ENCODE assay signal across 1 cellular context in the genomic region with DNA sequence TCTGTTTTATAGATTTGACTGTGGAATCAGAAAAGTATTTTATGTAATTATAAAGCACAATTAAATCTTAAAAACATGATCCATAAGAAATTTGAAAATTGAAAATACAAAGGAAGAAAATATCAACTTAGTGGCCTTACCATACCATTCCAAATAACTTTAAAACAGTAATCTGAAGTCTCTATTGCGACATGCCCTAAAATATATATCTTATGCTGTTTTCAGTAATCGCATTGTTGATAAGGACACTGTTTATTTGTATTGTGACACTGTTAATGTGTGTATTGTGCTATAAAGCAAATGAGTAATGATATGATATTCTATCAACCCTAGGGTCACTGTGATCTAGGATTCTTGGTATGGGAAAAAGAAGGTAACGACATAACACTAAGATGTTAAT.
TF ChIP-seq lines count a peak whose summit lies in the region.

No MANE protein-coding gene starts in this region.

TF ChIP-seq in HepG2, 621 proteins besides CTCF, POLR2A, EP300 and RAD21:
- TF ChIP-seq FIP1L1 (IDR thresholded peaks at IDR 0.05; ENCODE audit: borderline replicate concordance, insufficient read depth, low read depth, low read length) (no peak), GABPB1 (CRISPR knock-in tag; IDR thresholded peaks at IDR 0.05) (no peak), ZFP41 (CRISPR knock-in tag; IDR thresholded peaks at IDR 0.05; ENCODE audit: borderline replicate concordance) (no peak), NFIB (CRISPR knock-in tag; IDR thresholded peaks at IDR 0.05; ENCODE audit: borderline replicate concordance) (no peak), CEBPB (IDR thresholded peaks at IDR 0.05; ENCODE audit: borderline replicate concordance, low read depth, low read length) (peak; percentile 63; the same call in 1 of the 2 replicates), ERF (CRISPR knock-in tag; IDR thresholded peaks at IDR 0.05) (no peak)
- TF ChIP-seq, protein P1, sequence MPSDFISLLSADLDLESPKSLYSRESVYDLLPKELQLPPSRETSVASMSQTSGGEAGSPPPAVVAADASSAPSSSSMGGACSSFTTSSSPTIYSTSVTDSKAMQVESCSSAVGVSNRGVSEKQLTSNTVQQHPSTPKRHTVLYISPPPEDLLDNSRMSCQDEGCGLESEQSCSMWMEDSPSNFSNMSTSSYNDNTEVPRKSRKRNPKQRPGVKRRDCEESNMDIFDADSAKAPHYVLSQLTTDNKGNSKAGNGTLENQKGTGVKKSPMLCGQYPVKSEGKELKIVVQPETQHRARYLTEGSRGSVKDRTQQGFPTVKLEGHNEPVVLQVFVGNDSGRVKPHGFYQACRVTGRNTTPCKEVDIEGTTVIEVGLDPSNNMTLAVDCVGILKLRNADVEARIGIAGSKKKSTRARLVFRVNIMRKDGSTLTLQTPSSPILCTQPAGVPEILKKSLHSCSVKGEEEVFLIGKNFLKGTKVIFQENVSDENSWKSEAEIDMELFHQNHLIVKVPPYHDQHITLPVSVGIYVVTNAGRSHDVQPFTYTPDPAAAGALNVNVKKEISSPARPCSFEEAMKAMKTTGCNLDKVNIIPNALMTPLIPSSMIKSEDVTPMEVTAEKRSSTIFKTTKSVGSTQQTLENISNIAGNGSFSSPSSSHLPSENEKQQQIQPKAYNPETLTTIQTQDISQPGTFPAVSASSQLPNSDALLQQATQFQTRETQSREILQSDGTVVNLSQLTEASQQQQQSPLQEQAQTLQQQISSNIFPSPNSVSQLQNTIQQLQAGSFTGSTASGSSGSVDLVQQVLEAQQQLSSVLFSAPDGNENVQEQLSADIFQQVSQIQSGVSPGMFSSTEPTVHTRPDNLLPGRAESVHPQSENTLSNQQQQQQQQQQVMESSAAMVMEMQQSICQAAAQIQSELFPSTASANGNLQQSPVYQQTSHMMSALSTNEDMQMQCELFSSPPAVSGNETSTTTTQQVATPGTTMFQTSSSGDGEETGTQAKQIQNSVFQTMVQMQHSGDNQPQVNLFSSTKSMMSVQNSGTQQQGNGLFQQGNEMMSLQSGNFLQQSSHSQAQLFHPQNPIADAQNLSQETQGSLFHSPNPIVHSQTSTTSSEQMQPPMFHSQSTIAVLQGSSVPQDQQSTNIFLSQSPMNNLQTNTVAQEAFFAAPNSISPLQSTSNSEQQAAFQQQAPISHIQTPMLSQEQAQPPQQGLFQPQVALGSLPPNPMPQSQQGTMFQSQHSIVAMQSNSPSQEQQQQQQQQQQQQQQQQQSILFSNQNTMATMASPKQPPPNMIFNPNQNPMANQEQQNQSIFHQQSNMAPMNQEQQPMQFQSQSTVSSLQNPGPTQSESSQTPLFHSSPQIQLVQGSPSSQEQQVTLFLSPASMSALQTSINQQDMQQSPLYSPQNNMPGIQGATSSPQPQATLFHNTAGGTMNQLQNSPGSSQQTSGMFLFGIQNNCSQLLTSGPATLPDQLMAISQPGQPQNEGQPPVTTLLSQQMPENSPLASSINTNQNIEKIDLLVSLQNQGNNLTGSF (CRISPR knock-in tag; IDR thresholded peaks at IDR 0.05), result no peak
- TF ChIP-seq, protein P2, sequence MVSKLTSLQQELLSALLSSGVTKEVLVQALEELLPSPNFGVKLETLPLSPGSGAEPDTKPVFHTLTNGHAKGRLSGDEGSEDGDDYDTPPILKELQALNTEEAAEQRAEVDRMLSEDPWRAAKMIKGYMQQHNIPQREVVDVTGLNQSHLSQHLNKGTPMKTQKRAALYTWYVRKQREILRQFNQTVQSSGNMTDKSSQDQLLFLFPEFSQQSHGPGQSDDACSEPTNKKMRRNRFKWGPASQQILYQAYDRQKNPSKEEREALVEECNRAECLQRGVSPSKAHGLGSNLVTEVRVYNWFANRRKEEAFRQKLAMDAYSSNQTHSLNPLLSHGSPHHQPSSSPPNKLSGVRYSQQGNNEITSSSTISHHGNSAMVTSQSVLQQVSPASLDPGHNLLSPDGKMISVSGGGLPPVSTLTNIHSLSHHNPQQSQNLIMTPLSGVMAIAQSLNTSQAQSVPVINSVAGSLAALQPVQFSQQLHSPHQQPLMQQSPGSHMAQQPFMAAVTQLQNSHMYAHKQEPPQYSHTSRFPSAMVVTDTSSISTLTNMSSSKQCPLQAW (CRISPR knock-in tag; IDR thresholded peaks at IDR 0.05), result no peak
